Comparison of ENCODE assay signal across 12 cellular contexts in the genomic region with DNA sequence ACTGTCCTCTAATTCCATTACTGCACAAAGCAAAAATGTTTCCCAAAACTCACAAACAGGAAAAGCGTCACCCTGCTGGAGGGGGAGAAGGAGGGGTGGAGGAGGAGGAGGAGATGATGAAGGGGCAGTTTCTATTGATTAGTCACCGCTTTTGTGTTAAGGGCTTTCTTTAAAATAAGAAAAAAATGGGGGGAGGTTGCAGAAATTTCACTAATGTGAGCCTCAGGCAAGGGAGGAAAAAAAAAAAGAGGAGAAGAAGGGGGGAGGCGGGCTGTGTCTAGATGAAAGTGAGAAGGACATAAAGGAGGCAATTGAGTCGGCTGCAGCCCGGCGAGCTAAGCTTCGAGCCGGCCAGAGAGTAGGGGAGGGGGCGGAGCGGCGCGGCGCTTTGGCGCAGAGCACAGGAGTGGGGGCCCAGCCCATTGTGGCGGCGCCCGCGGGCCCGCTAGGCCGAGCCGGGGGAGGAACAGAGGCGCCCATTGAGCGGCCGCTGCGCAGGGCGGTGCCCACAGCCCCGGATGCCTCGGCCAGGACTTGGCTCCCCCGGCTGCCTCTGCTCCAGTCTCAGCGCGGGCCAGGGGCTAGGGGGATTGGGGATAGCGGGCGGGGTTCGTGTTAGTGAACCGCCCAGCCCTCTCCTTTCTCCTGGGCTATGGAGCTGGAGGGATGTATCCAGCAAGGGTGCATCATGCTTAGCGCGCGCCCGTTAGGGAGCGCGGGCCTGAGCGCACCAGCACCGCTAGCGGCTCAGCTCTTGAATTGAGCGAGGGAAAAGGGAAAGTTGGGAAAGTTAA. TPM values are rescaled to one million over a fixed set of nuclear protein-coding genes. Genes with fewer than 3 reads are reported as not detected.
DNase-seq lines count a peak whose midpoint lies in the region; ATAC-seq and TF ChIP-seq lines count a peak whose summit lies in the region.
"Had no signal": no experiment of that assay in that cellular context is flagged by ENCODE, and none has a peak within 500 bp of the region (broad histone marks: within the 10 kb centered on the region; RNA-seq: fewer than 3 reads in every experiment).

No MANE protein-coding gene starts in this region.

- CTCF ChIA-PET in AG04449 (lab: Yijun Ruan, JAX) = no interaction called here
- CTCF ChIA-PET in WTC11 (lab: Charles Lee) = interaction anchor here (0.6 to 2.6 kb wide), 11 partner anchors 10 to 271 kb away, joined by 3 to 13 read pairs (median 5); no protein-coding TSS in a partner anchor
- CTCF ChIA-PET in naive thymus-derived CD4-positive, alpha-beta T cell (lab: Charles Lee) = no interaction called here

- DNase-seq in AG04449 (ENCODE audit: low read depth, low spot score) = no peak
- peak; percentile 93 for DNase-seq in H7
- peak; percentile 90 for DNase-seq in WTC11 (ENCODE audit: low spot score)
- DNase-seq in left kidney (ENCODE audit: low read depth, low spot score) = peak; percentile 71
- DNase-seq in cerebellar nuclear complex (lab: John Stamatoyannopoulos, UW) = no peak
- DNase-seq in naive thymus-derived CD4-positive, alpha-beta T cell = no peak
- DNase-seq in GM19238 (ENCODE audit: insufficient read length, low spot score) = no peak
- DNase-seq in occipital lobe (lab: John Stamatoyannopoulos, UW) = no peak
- DNase-seq: DMS153 had no signal

- H3K9me3 ChIP-seq in naive thymus-derived CD4-positive, alpha-beta T cell (ENCODE audit: control insufficient read depth in 2 of 3, low read length in 3 of 3) = no peaks in the 10 kb centered on the region
- H3K9me3 ChIP-seq: right lobe of liver, thoracic aorta had no signal

- TF ChIP-seq CTCF in AG04449 (IDR thresholded peaks at IDR 0.05; ENCODE audit: insufficient read depth, low read length, missing control alignments) (no peak), WTC11 (IDR thresholded peaks at IDR 0.05) (no peak)

- H3K4me3 Mint-ChIP-seq in WTC11 = peak overlapping the region; percentile 64
- H3K4me3 Mint-ChIP-seq in naive thymus-derived CD4-positive, alpha-beta T cell = no peak overlapping the region

- H3K27ac ChIP-seq in naive thymus-derived CD4-positive, alpha-beta T cell (ENCODE audit: low read depth, low read length) = no peak overlapping the region
- H3K27ac ChIP-seq: right lobe of liver, thoracic aorta had no signal

- peaks cover 0 to 1% of the 10 kb centered on the region in 2 donors for H3K4me1 ChIP-seq in naive thymus-derived CD4-positive, alpha-beta T cell (ENCODE audit: control insufficient read depth in 2 of 2, insufficient read depth in 2 of 2, low read length in 2 of 2)

- 0 out of 2 replicates have a peak, but pooled peaks cover 7% of the 10 kb centered on the region for H3K36me3 Mint-ChIP-seq in WTC11
- peaks cover 0 to 7% (median 0%) of the 10 kb centered on the region in 5 donors for H3K36me3 Mint-ChIP-seq in naive thymus-derived CD4-positive, alpha-beta T cell

- H3K36me3 ChIP-seq in H7 (replicated peaks; ENCODE audit: control insufficient read depth, insufficient read depth, low read length) = no peaks in the 10 kb centered on the region
- no peaks in the 10 kb centered on the region for H3K36me3 ChIP-seq in naive thymus-derived CD4-positive, alpha-beta T cell (ENCODE audit: control insufficient read depth in 2 of 3, insufficient read depth in 3 of 3, low read length in 3 of 3)
- H3K36me3 ChIP-seq: right lobe of liver, thoracic aorta had no signal

- H3K27ac Mint-ChIP-seq in WTC11 = no peak overlapping the region; the same call in 1 of the 2 replicates
- H3K27ac Mint-ChIP-seq in naive thymus-derived CD4-positive, alpha-beta T cell = peak overlapping the region in 1 of 9 donors; percentile 31

- H3K4me3 ChIP-seq in AG04449 (ENCODE audit: low read depth, low read length) = peak overlapping the region; percentile 47
- H3K4me3 ChIP-seq in H7 (ENCODE audit: insufficient read depth, low read depth, low read length) = peak overlapping the region; percentile 39
- H3K4me3 ChIP-seq in naive thymus-derived CD4-positive, alpha-beta T cell (ENCODE audit: low read length) = no peak overlapping the region
- H3K4me3 ChIP-seq: right lobe of liver, thoracic aorta had no signal

- intact Hi-C loops in naive thymus-derived CD4-positive, alpha-beta T cell (cut with micrococcal nuclease) = loop anchor here in 1 of 2 donors (2.0 kb wide), 1 partner anchor 14 kb away; no protein-coding TSS in a partner anchor

- peaks cover 93% of the 10 kb centered on the region for H3K27me3 ChIP-seq in H7 (ENCODE audit: control insufficient read depth, insufficient read depth, low read length)
- H3K27me3 ChIP-seq in naive thymus-derived CD4-positive, alpha-beta T cell (ENCODE audit: control insufficient read depth in 2 of 2, insufficient read depth in 2 of 2, low read length in 2 of 2) = peaks cover 0 to 13% of the 10 kb centered on the region in 2 donors

- POLR2A ChIA-PET in AG04449 (lab: Yijun Ruan, JAX) (no interaction called here), WTC11 (lab: Charles Lee) (interaction anchor here (0.8 to 1.3 kb wide), 3 partner anchors 10 to 29 kb away, joined by 3 to 4 read pairs (median 4); a partner anchor contains a TSS)
- POLR2A ChIA-PET in naive thymus-derived CD4-positive, alpha-beta T cell (lab: Charles Lee) = no interaction called here

- peaks cover 60% of the 10 kb centered on the region for H3K4me1 Mint-ChIP-seq in WTC11
- H3K4me1 Mint-ChIP-seq in naive thymus-derived CD4-positive, alpha-beta T cell = peaks cover 5 to 21% (median 12%) of the 10 kb centered on the region in 7 donors

- H3K9me3 Mint-ChIP-seq in WTC11 = no peaks in the 10 kb centered on the region
- peaks cover 0 to 12% (median 2%) of the 10 kb centered on the region in 11 donors for H3K9me3 Mint-ChIP-seq in naive thymus-derived CD4-positive, alpha-beta T cell

- peak; percentile 88 for ATAC-seq in WTC11
- no peak for ATAC-seq in naive thymus-derived CD4-positive, alpha-beta T cell

- peaks cover 99% of the 10 kb centered on the region for H3K27me3 Mint-ChIP-seq in WTC11 (ENCODE audit: low read depth)
- H3K27me3 Mint-ChIP-seq in naive thymus-derived CD4-positive, alpha-beta T cell = peaks cover 77 to 95% (median 92%) of the 10 kb centered on the region in 5 donors

TF ChIP-seq in WTC11, 78 proteins besides CTCF, POLR2A, EP300 and RAD21 (continues in another document):
- TF ChIP-seq ZNF317 (CRISPR knock-in tag; IDR thresholded peaks at IDR 0.05; ENCODE audit: borderline replicate concordance, low read depth) (peak; percentile 50; the same call in 1 of the 2 replicates), HMGXB4 (CRISPR knock-in tag; IDR thresholded peaks at IDR 0.05) (peak; percentile 29; the same call in 1 of the 2 replicates), PRDM15 (CRISPR knock-in tag; IDR thresholded peaks at IDR 0.05) (no peak)

RNA-seq across cellular contexts. Expression of gene PAX3, which starts 7.9 kb away (rescaled TPM):
- total RNA-seq in H7 (2014; rRNA removed; shearing (Covaris generic)) = not detected in 2 replicates
- total RNA-seq in WTC11 (2021) = not detected in 3 replicates
- not detected for total RNA-seq in naive thymus-derived CD4-positive, alpha-beta T cell
- polyA plus RNA-seq in naive thymus-derived CD4-positive, alpha-beta T cell = not detected
- total RNA-seq in occipital lobe = 0.31 TPM
- total RNA-seq: glomerular endothelial cell, right lobe of liver, thoracic aorta had no signal

Comparison
In these comparisons a context has a peak if more than half of its experiments do, and no peak if none do; other contexts are left out.
1. DNase-seq: peak in H7 (single experiment), WTC11 (single experiment) and left kidney (single experiment); none in AG04449 (single experiment), cerebellar nuclear complex (0 of 2), naive thymus-derived CD4-positive, alpha-beta T cell (0 of 9), GM19238 (single experiment) and occipital lobe (single experiment).